ENCODE assay signal across 9 cellular contexts in the genomic region with DNA sequence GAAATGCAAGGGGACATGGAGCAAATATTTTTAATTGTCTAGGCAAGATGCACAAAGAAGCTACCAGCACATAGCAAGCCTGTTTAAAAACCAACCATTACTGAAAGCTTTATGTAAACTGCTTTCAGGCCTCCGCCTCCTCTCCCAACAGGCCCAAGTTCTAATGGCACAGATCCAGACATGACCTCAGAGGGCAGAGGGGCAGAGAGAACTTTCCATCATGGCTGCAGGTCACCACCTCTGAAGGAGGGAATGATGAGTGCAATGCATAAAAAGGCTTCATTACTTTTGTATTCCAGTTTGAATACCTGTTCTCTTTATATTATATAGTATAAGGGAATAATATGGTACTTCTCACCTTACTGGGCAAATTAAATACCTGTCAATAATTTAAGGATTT. TPM values are rescaled to one million over a fixed set of nuclear protein-coding genes. Genes with fewer than 3 reads are reported as not detected.
DNase-seq lines count a peak whose midpoint lies in the region; ATAC-seq and TF ChIP-seq lines count a peak whose summit lies in the region.
"Had no signal": no experiment of that assay in that cellular context is flagged by ENCODE, and none has a peak within 500 bp of the region (broad histone marks: within the 10 kb centered on the region; RNA-seq: fewer than 3 reads in every experiment).

No MANE protein-coding gene starts in this region.

- TF ChIP-seq POLR2A in vagina (IDR thresholded peaks at IDR 0.05) = no peak

- intact Hi-C loops in vagina (cut with DNase I) = no loop called here

- no peaks in the 10 kb centered on the region for H3K9me3 Mint-ChIP-seq in activated naive CD4-positive, alpha-beta T cell treated with anti-CD3 and anti-CD28 coated beads, Interleukin-2, amount 50 U/mL, for 24 hours
- H3K9me3 Mint-ChIP-seq: dendritic cell treated with granulocyte-macrophage colony-stimulating factor and Interleukin-4, amounts not matched to agents 40 ng/mL and 50 ng/mL, for 4 days had no signal

- peaks cover 16 to 99% of the 10 kb centered on the region in 2 donors for H3K36me3 ChIP-seq in vagina

- H3K27me3 ChIP-seq in vagina = no peaks in the 10 kb centered on the region

- H3K4me3 Mint-ChIP-seq in activated naive CD4-positive, alpha-beta T cell treated with anti-CD3 and anti-CD28 coated beads, Interleukin-2, amount 50 U/mL, for 24 hours = peak overlapping the region; percentile 33
- H3K4me3 Mint-ChIP-seq: dendritic cell treated with granulocyte-macrophage colony-stimulating factor and Interleukin-4, amounts not matched to agents 40 ng/mL and 50 ng/mL, for 4 days had no signal

- H3K9me3 ChIP-seq in vagina = no peaks in the 10 kb centered on the region

- peaks cover 2% of the 10 kb centered on the region for H3K4me1 ChIP-seq in vagina

- ATAC-seq in GM21528 (IDR thresholded peaks at IDR 0.05; ENCODE audit: low FRiP score, unreplicated experiment) = no peak
- no peak for ATAC-seq in HG03469 (IDR thresholded peaks at IDR 0.05; ENCODE audit: unreplicated experiment)

- H3K36me3 Mint-ChIP-seq in activated naive CD4-positive, alpha-beta T cell treated with anti-CD3 and anti-CD28 coated beads, Interleukin-2, amount 50 U/mL, for 24 hours = peaks cover 29% of the 10 kb centered on the region

- H3K4me1 Mint-ChIP-seq in activated naive CD4-positive, alpha-beta T cell treated with anti-CD3 and anti-CD28 coated beads, Interleukin-2, amount 50 U/mL, for 24 hours = peaks cover 58% of the 10 kb centered on the region

- DNase-seq in activated naive CD4-positive, alpha-beta T cell treated with Interleukin-2 at 50 U/mL for 16 hours = no peak
- DNase-seq in dermis blood vessel endothelial cell (peak; percentile 45), mucosa of gallbladder (ENCODE audit: low spot score) (peak; percentile 77), vagina (ENCODE audit: extremely low spot score in 2 of 2) (no peak), NCI-H1436 (lab: John Stamatoyannopoulos, UW) (no peak)

- TF ChIP-seq CTCF in vagina (IDR thresholded peaks at IDR 0.05) = no peak

- H3K4me3 ChIP-seq in vagina = no peak overlapping the region

- peak overlapping the region; percentile 16 for H3K27ac ChIP-seq in vagina

- H3K27ac Mint-ChIP-seq in activated naive CD4-positive, alpha-beta T cell treated with anti-CD3 and anti-CD28 coated beads, Interleukin-2, amount 50 U/mL, for 24 hours = peak overlapping the region; percentile 93
- H3K27ac Mint-ChIP-seq: dendritic cell treated with granulocyte-macrophage colony-stimulating factor and Interleukin-4, amounts not matched to agents 40 ng/mL and 50 ng/mL, for 4 days had no signal

- no peaks in the 10 kb centered on the region for H3K27me3 Mint-ChIP-seq in activated naive CD4-positive, alpha-beta T cell treated with anti-CD3 and anti-CD28 coated beads, Interleukin-2, amount 50 U/mL, for 24 hours
- H3K27me3 Mint-ChIP-seq: dendritic cell treated with granulocyte-macrophage colony-stimulating factor and Interleukin-4, amounts not matched to agents 40 ng/mL and 50 ng/mL, for 4 days had no signal

RNA-seq across cellular contexts. Expression of gene DDX17, which starts 15.2 kb away (rescaled TPM):
- total RNA-seq in dermis blood vessel endothelial cell = 414 and 538 TPM in 2 replicates
- total RNA-seq in mucosa of gallbladder = 535 TPM
- 1,042 TPM for total RNA-seq in vagina

RNA-seq across cellular contexts. Expression of gene KDELR3, which starts 23.0 kb away (rescaled TPM):
- 30.6 and 45.3 TPM in 2 replicates for total RNA-seq in dermis blood vessel endothelial cell
- total RNA-seq in mucosa of gallbladder = 22.8 TPM
- total RNA-seq in vagina = 3.9 TPM

RNA-seq across cellular contexts. Expression of gene KCNJ4, which starts 35.9 kb away (rescaled TPM):
- total RNA-seq in dermis blood vessel endothelial cell (not detected in 2 replicates), mucosa of gallbladder (not detected), vagina (not detected)

Comparison
In these comparisons a context has a peak if more than half of its experiments do, and no peak if none do; other contexts are left out.
1. DNase-seq: peak in dermis blood vessel endothelial cell (single experiment) and mucosa of gallbladder (single experiment); none in activated naive CD4-positive, alpha-beta T cell treated with Interleukin-2 at 50 U/mL for 16 hours (single experiment), vagina (0 of 2) and NCI-H1436 (single experiment).